In genomic region chr5:128631771-128632170, GRCh38 we compare ENCODE assay signal across 28 cellular contexts.
"Had no signal": no experiment of that assay in that cellular context is flagged by ENCODE, and none has a peak within 500 bp of the region (broad histone marks: within the 10 kb centered on the region; RNA-seq: fewer than 3 reads in every experiment).

No MANE protein-coding gene starts in this region.

- H3K27me3 Mint-ChIP-seq: activated CD4-positive, alpha-beta memory T cell treated with anti-CD3 and anti-CD28 coated beads, Interleukin-2, amount 10 ng/mL, durations not matched to agents 7 days and 5 days; activated CD8-positive, alpha-beta memory T cell treated with anti-CD3 and anti-CD28 coated beads, Interleukin-2, amount 10 ng/mL, durations not matched to agents 7 days and 5 days; activated naive CD8-positive, alpha-beta T cell treated with anti-CD3 and anti-CD28 coated beads, Interleukin-2, amount 10 ng/mL, durations not matched to agents 7 days and 5 days had no signal

- H3K36me3 Mint-ChIP-seq: activated CD8-positive, alpha-beta memory T cell treated with anti-CD3 and anti-CD28 coated beads, Interleukin-2, amount 10 ng/mL, durations not matched to agents 7 days and 5 days; activated naive CD8-positive, alpha-beta T cell treated with anti-CD3 and anti-CD28 coated beads, Interleukin-2, amount 10 ng/mL, durations not matched to agents 7 days and 5 days had no signal

- H3K9ac ChIP-seq: KMS-11 had no signal

- H3K27ac Mint-ChIP-seq: activated CD4-positive, alpha-beta memory T cell treated with anti-CD3 and anti-CD28 coated beads, Interleukin-2, amount 10 ng/mL, durations not matched to agents 7 days and 5 days; activated CD8-positive, alpha-beta memory T cell treated with anti-CD3 and anti-CD28 coated beads, Interleukin-2, amount 10 ng/mL, durations not matched to agents 7 days and 5 days; activated naive CD8-positive, alpha-beta T cell treated with anti-CD3 and anti-CD28 coated beads, Interleukin-2, amount 10 ng/mL, durations not matched to agents 7 days and 5 days had no signal

- H3K36me3 ChIP-seq: ascending aorta, SJCRH30, WERI-Rb-1 had no signal

- H3K4me3 Mint-ChIP-seq: activated CD4-positive, alpha-beta memory T cell treated with anti-CD3 and anti-CD28 coated beads, Interleukin-2, amount 10 ng/mL, durations not matched to agents 7 days and 5 days; activated CD8-positive, alpha-beta memory T cell treated with anti-CD3 and anti-CD28 coated beads, Interleukin-2, amount 10 ng/mL, durations not matched to agents 7 days and 5 days; activated naive CD8-positive, alpha-beta T cell treated with anti-CD3 and anti-CD28 coated beads, Interleukin-2, amount 10 ng/mL, durations not matched to agents 7 days and 5 days had no signal

- H3K9me3 Mint-ChIP-seq: activated CD4-positive, alpha-beta memory T cell treated with anti-CD3 and anti-CD28 coated beads, Interleukin-2, amount 10 ng/mL, durations not matched to agents 7 days and 5 days; activated naive CD8-positive, alpha-beta T cell treated with anti-CD3 and anti-CD28 coated beads, Interleukin-2, amount 10 ng/mL, durations not matched to agents 7 days and 5 days had no signal

- H3K4me2 ChIP-seq: KMS-11 had no signal

- H3K4me3 ChIP-seq: ascending aorta, body of pancreas, SJCRH30, SK-N-MC had no signal

- ATAC-seq: activated CD8-positive, alpha-beta memory T cell treated with anti-CD3 and anti-CD28 coated beads, Interleukin-2, amount 10 ng/mL, durations not matched to agents 7 days and 5 days; body of pancreas had no signal

- H3K4me1 ChIP-seq: ascending aorta, body of pancreas, SJCRH30 had no signal

- H3K27me3 ChIP-seq: ascending aorta, body of pancreas, SJCRH30 had no signal

- H3K9me3 ChIP-seq: ascending aorta, body of pancreas, SJCRH30 had no signal

- H3K27ac ChIP-seq: ascending aorta, body of pancreas, KMS-11, SJCRH30, SK-N-MC, WERI-Rb-1 had no signal

- DNase-seq: activated CD4-positive, alpha-beta memory T cell treated with anti-CD3 and anti-CD28 coated beads, Interleukin-2, amount 10 ng/mL, durations not matched to agents 7 days and 5 days; activated CD4-positive, alpha-beta T cell treated with anti-CD3 and anti-CD28 coated beads for 1 hour; activated CD4-positive, alpha-beta T cell treated with anti-CD3 and anti-CD28 coated beads for 48 hours; activated CD4-positive, CD25-positive, alpha-beta regulatory T cell; activated CD8-positive, alpha-beta memory T cell treated with anti-CD3 and anti-CD28 coated beads for 24 hours; activated CD8-positive, alpha-beta memory T cell treated with anti-CD3 and anti-CD28 coated beads, Interleukin-2, amount 10 ng/mL, durations not matched to agents 7 days and 5 days; activated CD8-positive, alpha-beta memory T cell treated with anti-CD3 and anti-CD28 coated beads, Interleukin-2, amount 50 U/mL, for 48 hours; activated effector memory CD4-positive, alpha-beta T cell treated with Interleukin-2 at 50 U/mL for 16 hours; activated naive CD4-positive, alpha-beta T cell treated with anti-CD3 and anti-CD28 coated beads, Interleukin-2, amount 50 U/mL, for 16 hours; activated naive CD8-positive, alpha-beta T cell treated with anti-CD3 and anti-CD28 coated beads, Interleukin-2, amount 10 ng/mL, durations not matched to agents 7 days and 5 days; activated T-cell treated with anti-CD3 and anti-CD28 coated beads, Interleukin-2, amount 50 U/mL, for 48 hours; amygdala; body of pancreas; central memory CD4-positive, alpha-beta T cell; NCI-H1105; NCI-H1417 treated with DMSO at 0.1 percent for 48 hours; NCI-H1694; NCI-H1930; NCI-H345; NCI-H524 treated with DMSO at 0.1 percent for 48 hours; NK-92 treated with Interleukin-12 subunit alpha and Interleukin-12 subunit beta, amount 100 ng/mL, for 24 hours; SHP77; SJCRH30; T1000; WERI-Rb-1 had no signal

- H3K4me1 Mint-ChIP-seq: activated CD4-positive, alpha-beta memory T cell treated with anti-CD3 and anti-CD28 coated beads, Interleukin-2, amount 10 ng/mL, durations not matched to agents 7 days and 5 days; activated CD8-positive, alpha-beta memory T cell treated with anti-CD3 and anti-CD28 coated beads, Interleukin-2, amount 10 ng/mL, durations not matched to agents 7 days and 5 days; activated naive CD8-positive, alpha-beta T cell treated with anti-CD3 and anti-CD28 coated beads, Interleukin-2, amount 10 ng/mL, durations not matched to agents 7 days and 5 days had no signal
